Comparison of ENCODE assay signal across 40 cellular contexts in genomic region chr2:166881177-166881576, GRCh38. TPM values are rescaled to one million over a fixed set of nuclear protein-coding genes. Genes with fewer than 3 reads are reported as not detected.
"Had no signal": no experiment of that assay in that cellular context is flagged by ENCODE, and none has a peak within 500 bp of the region (broad histone marks: within the 10 kb centered on the region; RNA-seq: fewer than 3 reads in every experiment).

No MANE protein-coding gene starts in this region.

- H3K9me3 Mint-ChIP-seq: activated naive CD4-positive, alpha-beta T cell treated with anti-CD3 and anti-CD28 coated beads, Interleukin-2, amount 10 ng/mL, durations not matched to agents 7 days and 5 days; activated naive CD8-positive, alpha-beta T cell treated with anti-CD3 and anti-CD28 coated beads, Interleukin-2, amount 50 U/mL, for 24 hours; brain had no signal

- H3K4me1 Mint-ChIP-seq: activated CD4-positive, alpha-beta memory T cell treated with anti-CD3 and anti-CD28 coated beads, Interleukin-2, amount 10 ng/mL, durations not matched to agents 7 days and 5 days; activated CD8-positive, alpha-beta memory T cell treated with anti-CD3 and anti-CD28 coated beads, Interleukin-2, amount 10 ng/mL, durations not matched to agents 7 days and 5 days; activated naive CD4-positive, alpha-beta T cell treated with anti-CD3 and anti-CD28 coated beads, Interleukin-2, amount 10 ng/mL, durations not matched to agents 7 days and 5 days; activated naive CD8-positive, alpha-beta T cell treated with anti-CD3 and anti-CD28 coated beads, Interleukin-2, amount 50 U/mL, for 24 hours; brain had no signal

- H3K9me3 ChIP-seq: ascending aorta, Peyer's patch, SJSA1 had no signal

- H3K27ac Mint-ChIP-seq: activated CD4-positive, alpha-beta memory T cell treated with anti-CD3 and anti-CD28 coated beads, Interleukin-2, amount 10 ng/mL, durations not matched to agents 7 days and 5 days; activated CD8-positive, alpha-beta memory T cell treated with anti-CD3 and anti-CD28 coated beads, Interleukin-2, amount 10 ng/mL, durations not matched to agents 7 days and 5 days; activated naive CD4-positive, alpha-beta T cell treated with anti-CD3 and anti-CD28 coated beads, Interleukin-2, amount 10 ng/mL, durations not matched to agents 7 days and 5 days; activated naive CD8-positive, alpha-beta T cell; activated naive CD8-positive, alpha-beta T cell treated with anti-CD3 and anti-CD28 coated beads, Interleukin-2, amount 50 U/mL, for 24 hours; IgD-negative memory B cell had no signal

- H3K36me3 ChIP-seq: ascending aorta, Peyer's patch, SJSA1, WERI-Rb-1 had no signal

- H3K4me3 ChIP-seq: ascending aorta, Peyer's patch, SJSA1 had no signal

- H3K4me3 Mint-ChIP-seq: activated CD4-positive, alpha-beta memory T cell treated with anti-CD3 and anti-CD28 coated beads, Interleukin-2, amount 10 ng/mL, durations not matched to agents 7 days and 5 days; activated CD8-positive, alpha-beta memory T cell treated with anti-CD3 and anti-CD28 coated beads, Interleukin-2, amount 10 ng/mL, durations not matched to agents 7 days and 5 days; activated naive CD4-positive, alpha-beta T cell treated with anti-CD3 and anti-CD28 coated beads, Interleukin-2, amount 10 ng/mL, durations not matched to agents 7 days and 5 days; activated naive CD8-positive, alpha-beta T cell; activated naive CD8-positive, alpha-beta T cell treated with anti-CD3 and anti-CD28 coated beads, Interleukin-2, amount 50 U/mL, for 24 hours; brain; IgD-negative memory B cell had no signal

- H3K27me3 Mint-ChIP-seq: activated CD4-positive, alpha-beta memory T cell treated with anti-CD3 and anti-CD28 coated beads, Interleukin-2, amount 10 ng/mL, durations not matched to agents 7 days and 5 days; activated CD8-positive, alpha-beta memory T cell treated with anti-CD3 and anti-CD28 coated beads, Interleukin-2, amount 10 ng/mL, durations not matched to agents 7 days and 5 days; activated naive CD4-positive, alpha-beta T cell treated with anti-CD3 and anti-CD28 coated beads, Interleukin-2, amount 10 ng/mL, durations not matched to agents 7 days and 5 days; activated naive CD8-positive, alpha-beta T cell; activated naive CD8-positive, alpha-beta T cell treated with anti-CD3 and anti-CD28 coated beads, Interleukin-2, amount 50 U/mL, for 24 hours; brain; IgD-negative memory B cell had no signal

- H3K27me3 ChIP-seq: ascending aorta, Peyer's patch, SJSA1 had no signal

- H3K4me1 ChIP-seq: ascending aorta, Peyer's patch, SJSA1 had no signal

- H3K36me3 Mint-ChIP-seq: activated CD8-positive, alpha-beta memory T cell treated with anti-CD3 and anti-CD28 coated beads, Interleukin-2, amount 10 ng/mL, durations not matched to agents 7 days and 5 days; activated naive CD4-positive, alpha-beta T cell treated with anti-CD3 and anti-CD28 coated beads, Interleukin-2, amount 10 ng/mL, durations not matched to agents 7 days and 5 days; activated naive CD8-positive, alpha-beta T cell; brain had no signal

- DNase-seq: activated CD4-positive, alpha-beta memory T cell treated with anti-CD3 and anti-CD28 coated beads, Interleukin-2, amount 10 ng/mL, durations not matched to agents 7 days and 5 days; activated CD4-positive, alpha-beta T cell treated with anti-CD3 and anti-CD28 coated beads for 1 hour; activated CD4-positive, alpha-beta T cell treated with anti-CD3 and anti-CD28 coated beads for 48 hours; activated CD4-positive, CD25-positive, alpha-beta regulatory T cell; activated CD8-positive, alpha-beta memory T cell treated with anti-CD3 and anti-CD28 coated beads for 24 hours; activated CD8-positive, alpha-beta memory T cell treated with anti-CD3 and anti-CD28 coated beads, Interleukin-2, amount 10 ng/mL, durations not matched to agents 7 days and 5 days; activated CD8-positive, alpha-beta memory T cell treated with anti-CD3 and anti-CD28 coated beads, Interleukin-2, amount 50 U/mL, for 48 hours; activated effector memory CD4-positive, alpha-beta T cell treated with Interleukin-2 at 50 U/mL for 16 hours; activated naive CD4-positive, alpha-beta T cell treated with anti-CD3 and anti-CD28 coated beads, Interleukin-2, amount 10 ng/mL, durations not matched to agents 7 days and 5 days; activated naive CD8-positive, alpha-beta T cell treated with anti-CD3 and anti-CD28 coated beads, Interleukin-2, amount 50 U/mL, for 24 hours; activated T-cell treated with anti-CD3 and anti-CD28 coated beads, Interleukin-2, amount 50 U/mL, for 48 hours; amygdala; caudate nucleus; Karpas-422; KBM-7; NCI-H1105; NCI-H1417 treated with DMSO at 0.1 percent for 48 hours; NCI-H1694; NCI-H1930; NCI-H2081 treated with DMSO at 0.1 percent for 48 hours; NCI-H510A; NCI-H526; NCI-H748 treated with DMSO at 0.1 percent for 48 hours; NK-92 treated with Interleukin-12 subunit alpha and Interleukin-12 subunit beta, amount 100 ng/mL, for 24 hours; PC-3; Peyer's patch; RPMI8226; SHP77 treated with DMSO at 0.1 percent for 48 hours; T-helper 1 cell; T-helper 2 cell; T-helper 9 cell; WERI-Rb-1 had no signal

- ATAC-seq: activated CD8-positive, alpha-beta memory T cell treated with anti-CD3 and anti-CD28 coated beads, Interleukin-2, amount 10 ng/mL, durations not matched to agents 7 days and 5 days; activated naive CD8-positive, alpha-beta T cell treated with anti-CD3 and anti-CD28 coated beads, Interleukin-2, amount 50 U/mL, for 24 hours; PC-3; SK-N-SH treated with all-trans-retinoic acid at 6 μM for 48 hours had no signal

RNA-seq across cellular contexts. Expression of gene XIRP2, which starts 7.1 kb away (rescaled TPM):
- total RNA-seq: activated CD4-positive, alpha-beta memory T cell treated with anti-CD3 and anti-CD28 coated beads, Interleukin-2, amount 10 ng/mL, durations not matched to agents 7 days and 5 days; activated CD8-positive, alpha-beta memory T cell treated with anti-CD3 and anti-CD28 coated beads, Interleukin-2, amount 10 ng/mL, durations not matched to agents 7 days and 5 days; bronchial epithelial cell; MCF 10A; Peyer's patch; SJSA1 had no signal
